In genomic region chr18:68583685-68584084, GRCh38 we compare ENCODE assay signal across 8 cellular contexts.
"Had no signal": no experiment of that assay in that cellular context is flagged by ENCODE, and none has a peak within 500 bp of the region (broad histone marks: within the 10 kb centered on the region; RNA-seq: fewer than 3 reads in every experiment).

No MANE protein-coding gene starts in this region.

- H3K27ac Mint-ChIP-seq: GM23338, IgD-negative memory B cell had no signal

- H3K4me3 Mint-ChIP-seq: GM23338, H9, IgD-negative memory B cell had no signal

- H3K4me3 ChIP-seq: GM23338 had no signal

- H3K4me1 Mint-ChIP-seq: IgD-negative memory B cell had no signal

- DNase-seq: H9, HCEC 1CT, KBM-7 had no signal

- H2AFZ ChIP-seq: GM23338 had no signal

- H3K27me3 Mint-ChIP-seq: IgD-negative memory B cell had no signal

- H3K9me3 Mint-ChIP-seq: GM23338, H9 had no signal

- FAIRE-seq: H1, H54, HepG2 had no signal

- H3K36me3 Mint-ChIP-seq: IgD-negative memory B cell had no signal

- H3K4me2 ChIP-seq: GM23338 had no signal
